Comparison of ENCODE assay signal across 1 cellular context in genomic region chr12:122834921-122835692, GRCh38.
TF ChIP-seq lines count a peak whose summit lies in the region.

A gene with protein sequence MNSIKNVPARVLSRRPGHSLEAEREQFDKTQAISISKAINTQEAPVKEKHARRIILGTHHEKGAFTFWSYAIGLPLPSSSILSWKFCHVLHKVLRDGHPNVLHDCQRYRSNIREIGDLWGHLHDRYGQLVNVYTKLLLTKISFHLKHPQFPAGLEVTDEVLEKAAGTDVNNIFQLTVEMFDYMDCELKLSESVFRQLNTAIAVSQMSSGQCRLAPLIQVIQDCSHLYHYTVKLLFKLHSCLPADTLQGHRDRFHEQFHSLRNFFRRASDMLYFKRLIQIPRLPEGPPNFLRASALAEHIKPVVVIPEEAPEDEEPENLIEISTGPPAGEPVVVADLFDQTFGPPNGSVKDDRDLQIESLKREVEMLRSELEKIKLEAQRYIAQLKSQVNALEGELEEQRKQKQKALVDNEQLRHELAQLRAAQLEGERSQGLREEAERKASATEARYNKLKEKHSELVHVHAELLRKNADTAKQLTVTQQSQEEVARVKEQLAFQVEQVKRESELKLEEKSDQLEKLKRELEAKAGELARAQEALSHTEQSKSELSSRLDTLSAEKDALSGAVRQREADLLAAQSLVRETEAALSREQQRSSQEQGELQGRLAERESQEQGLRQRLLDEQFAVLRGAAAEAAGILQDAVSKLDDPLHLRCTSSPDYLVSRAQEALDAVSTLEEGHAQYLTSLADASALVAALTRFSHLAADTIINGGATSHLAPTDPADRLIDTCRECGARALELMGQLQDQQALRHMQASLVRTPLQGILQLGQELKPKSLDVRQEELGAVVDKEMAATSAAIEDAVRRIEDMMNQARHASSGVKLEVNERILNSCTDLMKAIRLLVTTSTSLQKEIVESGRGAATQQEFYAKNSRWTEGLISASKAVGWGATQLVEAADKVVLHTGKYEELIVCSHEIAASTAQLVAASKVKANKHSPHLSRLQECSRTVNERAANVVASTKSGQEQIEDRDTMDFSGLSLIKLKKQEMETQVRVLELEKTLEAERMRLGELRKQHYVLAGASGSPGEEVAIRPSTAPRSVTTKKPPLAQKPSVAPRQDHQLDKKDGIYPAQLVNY (plus strand): TSS chr12:122835457. CDS start chr12:122835551, 94 bp downstream.

TF ChIP-seq in IMR-90, 13 proteins besides CTCF, POLR2A, EP300 and RAD21 (continued from another document):
- TF ChIP-seq ELK1 (IDR thresholded peaks at IDR 0.05; ENCODE audit: borderline replicate concordance, low read depth, low read length), result no peak
TF ChIP-seq in IMR-90: peak in this region for 0.
